Comparison of ENCODE assay signal across 11 cellular contexts in the genomic region with DNA sequence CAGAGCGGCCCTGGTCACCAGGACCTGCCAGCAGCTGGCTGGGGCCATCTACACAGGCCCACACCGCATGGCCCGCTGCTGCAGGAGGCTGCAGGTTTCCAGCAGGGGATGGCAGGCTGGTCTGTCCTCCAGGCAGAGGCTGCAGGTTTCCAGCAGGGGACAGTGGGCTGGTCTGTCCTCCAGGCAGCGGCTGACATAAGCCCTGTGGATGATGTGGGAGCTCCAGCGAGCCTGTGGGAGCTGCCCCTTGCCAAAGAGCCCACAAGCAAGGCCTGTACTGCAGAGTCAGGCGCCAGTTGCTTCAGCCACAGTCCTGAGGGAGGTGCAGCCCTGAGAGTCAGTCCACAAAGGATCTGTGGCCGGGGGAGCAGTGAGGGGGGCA. TPM values are rescaled to one million over a fixed set of nuclear protein-coding genes. Genes with fewer than 3 reads are reported as not detected.
A peak's percentile ranks its signal among the peaks of the same experiment; 100 is the strongest.
DNase-seq lines count a peak whose midpoint lies in the region; ATAC-seq and TF ChIP-seq lines count a peak whose summit lies in the region.
"Had no signal": no experiment of that assay in that cellular context is flagged by ENCODE, and none has a peak within 500 bp of the region (broad histone marks: within the 10 kb centered on the region; RNA-seq: fewer than 3 reads in every experiment).

No MANE protein-coding gene starts in this region.

- H3K36me3 ChIP-seq in upper lobe of right lung = no peaks in the 10 kb centered on the region

- no peak overlapping the region for H3K27ac Mint-ChIP-seq in MCF 10A (ENCODE audit: low read depth, unreplicated experiment)
- no peak overlapping the region for H3K27ac Mint-ChIP-seq in activated CD4-positive, alpha-beta T cell treated with anti-CD3 and anti-CD28 coated beads, Interleukin-2, amount 10 ng/mL, durations not matched to agents 24 days and 14 days
- H3K27ac Mint-ChIP-seq: B cell had no signal

- H3K27ac ChIP-seq in layer of hippocampus (ENCODE audit: low read depth, low read length) (peak overlapping the region; percentile 98), upper lobe of right lung (no peak overlapping the region)

- DNase-seq in T47D (ENCODE audit: low read depth in 1 of 2, low spot score in 1 of 2) (peak; percentile 58 to 59), MCF 10A (ENCODE audit: unreplicated experiment) (no peak), T-helper 9 cell (peak; percentile 1), upper lobe of right lung (peak; percentile 60), NCI-H2081 (lab: John Stamatoyannopoulos, UW) (no peak), activated gamma-delta T cell treated with Interleukin-2 at 50 U/mL for 16 hours (no peak)
- DNase-seq in activated CD4-positive, alpha-beta T cell treated with anti-CD3 and anti-CD28 coated beads, Interleukin-2, amount 10 ng/mL, durations not matched to agents 24 days and 14 days = no peak
- DNase-seq: GDM1, NCI-H146 had no signal

- no TSS peak for BruUV-seq in MCF 10A (replicated peaks; lab: Mats Ljungman, UMichigan)

- TF ChIP-seq CTCF in MCF 10A (IDR thresholded peaks at IDR 0.05; ENCODE audit: unreplicated experiment) (no peak), upper lobe of right lung (IDR thresholded peaks at IDR 0.05) (no peak)

- no peaks in the 10 kb centered on the region for H3K9me3 Mint-ChIP-seq in MCF 10A (ENCODE audit: unreplicated experiment)
- no peaks in the 10 kb centered on the region for H3K9me3 Mint-ChIP-seq in activated CD4-positive, alpha-beta T cell treated with anti-CD3 and anti-CD28 coated beads, Interleukin-2, amount 10 ng/mL, durations not matched to agents 24 days and 14 days

- POLR2A ChIA-PET in MCF 10A (lab: Yijun Ruan, JAX) = interaction anchor here (0.6 kb wide), 1 partner anchor 271 kb away, joined by 4 read pairs; no protein-coding TSS in a partner anchor

- in situ Hi-C loops in T47D (cut with HindIII; ENCODE audit: low pct_unique_long_range_greater_than_20kb, low sequenced_read_pairs) = no loop called here

- H3K4me3 ChIP-seq in upper lobe of right lung = no peak overlapping the region

- no peak for ATAC-seq in upper lobe of right lung

- H3K9me3 ChIP-seq in upper lobe of right lung = no peaks in the 10 kb centered on the region

- H3K27me3 ChIP-seq in layer of hippocampus (ENCODE audit: control insufficient read depth, insufficient read depth, low read length) = no peaks in the 10 kb centered on the region
- peaks cover 8% of the 10 kb centered on the region for H3K27me3 ChIP-seq in upper lobe of right lung

- intact Hi-C loops in MCF 10A (cut with micrococcal nuclease) = loop anchor here (5.0 to 10.0 kb wide), 2 partner anchors 180 to 493 kb away; a partner anchor contains a TSS
- intact Hi-C loops in upper lobe of right lung (cut with DNase I) = loop anchor here (5.0 kb wide), 1 partner anchor 228 kb away; no protein-coding TSS in a partner anchor
- intact Hi-C loops in activated CD4-positive, alpha-beta T cell treated with anti-CD3 and anti-CD28 coated beads, Interleukin-2, amount 10 ng/mL, durations not matched to agents 24 days and 14 days (cut with micrococcal nuclease) = no loop called here

- no peak overlapping the region for H3K4me3 Mint-ChIP-seq in MCF 10A (ENCODE audit: unreplicated experiment)
- no peak overlapping the region for H3K4me3 Mint-ChIP-seq in activated CD4-positive, alpha-beta T cell treated with anti-CD3 and anti-CD28 coated beads, Interleukin-2, amount 10 ng/mL, durations not matched to agents 24 days and 14 days
- H3K4me3 Mint-ChIP-seq: B cell had no signal

- CTCF ChIA-PET in MCF 10A (lab: Yijun Ruan, JAX) = interaction anchor here (0.6 to 6.5 kb wide), 3 partner anchors 224 to 466 kb away, joined by 3 to 63 read pairs (median 3); no protein-coding TSS in a partner anchor

- no peaks in the 10 kb centered on the region for H3K36me3 Mint-ChIP-seq in MCF 10A (ENCODE audit: insufficient read depth, unreplicated experiment)
- no peaks in the 10 kb centered on the region for H3K36me3 Mint-ChIP-seq in activated CD4-positive, alpha-beta T cell treated with anti-CD3 and anti-CD28 coated beads, Interleukin-2, amount 10 ng/mL, durations not matched to agents 24 days and 14 days (ENCODE audit: low read depth)

- H3K4me1 ChIP-seq in upper lobe of right lung = peaks cover 23% of the 10 kb centered on the region

- H3K27me3 Mint-ChIP-seq in MCF 10A (ENCODE audit: insufficient read depth, unreplicated experiment) = no peaks in the 10 kb centered on the region
- H3K27me3 Mint-ChIP-seq in activated CD4-positive, alpha-beta T cell treated with anti-CD3 and anti-CD28 coated beads, Interleukin-2, amount 10 ng/mL, durations not matched to agents 24 days and 14 days = peaks cover 5% of the 10 kb centered on the region

- peaks cover 13% of the 10 kb centered on the region for H3K4me1 Mint-ChIP-seq in MCF 10A (ENCODE audit: insufficient read depth, unreplicated experiment)
- H3K4me1 Mint-ChIP-seq in activated CD4-positive, alpha-beta T cell treated with anti-CD3 and anti-CD28 coated beads, Interleukin-2, amount 10 ng/mL, durations not matched to agents 24 days and 14 days = peaks cover 3% of the 10 kb centered on the region

RNA-seq across cellular contexts. Expression of a gene that starts 18.5 kb away (rescaled TPM):
- total RNA-seq in MCF 10A (2022) = 0.12 and 0.17 TPM in 2 replicates
- 16.1 TPM for total RNA-seq in upper lobe of right lung
- 0.07 TPM in 1 of 2 replicates, not detected in the other for total RNA-seq in activated CD4-positive, alpha-beta T cell treated with anti-CD3 and anti-CD28 coated beads, Interleukin-2, amount 10 ng/mL, durations not matched to agents 24 days and 14 days
- total RNA-seq: B cell had no signal

Comparison
In these comparisons a context has a peak if more than half of its experiments do, and no peak if none do; other contexts are left out.
1. DNase-seq: peak in T47D (2 of 2), T-helper 9 cell (single experiment) and upper lobe of right lung (single experiment); none in MCF 10A (single experiment), NCI-H2081 (0 of 2), activated gamma-delta T cell treated with Interleukin-2 at 50 U/mL for 16 hours (single experiment) and activated CD4-positive, alpha-beta T cell treated with anti-CD3 and anti-CD28 coated beads, Interleukin-2, amount 10 ng/mL, durations not matched to agents 24 days and 14 days (single experiment).
2. RNA of a gene that starts 18.5 kb away (total RNA-seq): 16.1 TPM in upper lobe of right lung (single experiment); 0.12 to 0.17 TPM in MCF 10A and 0.07 TPM in activated CD4-positive, alpha-beta T cell treated with anti-CD3 and anti-CD28 coated beads, Interleukin-2, amount 10 ng/mL, durations not matched to agents 24 days and 14 days; every median in the first group is over 10 times any median in the second.